In the genomic region with DNA sequence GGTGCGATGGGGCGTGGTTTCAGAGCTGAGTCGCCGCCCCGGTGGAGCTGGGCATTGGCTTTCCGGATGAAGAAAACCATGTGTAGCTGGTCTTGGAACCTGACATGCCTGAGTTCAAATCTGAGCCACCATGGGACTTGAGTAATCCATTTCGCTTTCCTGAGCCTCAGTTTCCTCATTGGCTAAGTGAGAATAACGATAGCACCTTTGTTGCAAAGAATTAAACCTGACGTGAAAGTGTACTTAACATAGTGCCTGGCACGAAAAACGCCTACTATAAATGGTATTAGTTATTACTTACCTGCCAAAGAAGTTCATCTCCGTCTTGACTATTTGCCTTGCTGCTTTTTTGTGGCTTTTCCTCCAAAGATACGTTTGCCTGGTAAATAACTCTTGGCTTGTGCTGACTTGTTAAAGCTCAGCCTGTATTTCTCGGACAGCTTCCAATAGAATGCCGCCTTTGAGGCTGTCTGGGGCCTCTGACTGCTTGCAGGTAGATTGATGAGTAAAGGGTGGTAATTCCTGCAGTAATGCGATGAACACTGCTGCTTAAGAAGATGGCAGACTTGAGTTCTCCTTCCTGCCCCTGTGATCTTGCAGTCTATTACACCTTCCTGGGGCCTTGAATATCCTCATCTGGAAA, we compare ENCODE assay signal across 8 cellular contexts. TPM values are rescaled to one million over a fixed set of nuclear protein-coding genes. Genes with fewer than 3 reads are reported as not detected.
DNase-seq lines count a peak whose midpoint lies in the region; ATAC-seq and TF ChIP-seq lines count a peak whose summit lies in the region.

No MANE protein-coding gene starts in this region.

- H3K9me3 Mint-ChIP-seq in CD14-positive monocyte = peaks cover 0 to 2% (median 0%) of the 10 kb centered on the region in 7 donors

- H3K4me3 ChIP-seq in HFF-Myc (replicated peaks; ENCODE audit: low read depth, low read length) = peak overlapping the region; percentile 83
- H3K4me3 ChIP-seq in astrocyte of the cerebellum (ENCODE audit: low read depth, low read length) = peak overlapping the region; percentile 82
- peak overlapping the region; percentile 74 to 78 for H3K4me3 ChIP-seq in mucosa of rectum (ENCODE audit: low read length in 2 of 2)

- DNase-seq in CD14-positive monocyte (ENCODE audit: low spot score) = no peak
- no peak for DNase-seq in HFF-Myc (ENCODE audit: extremely low read depth, low read depth)
- no peak for DNase-seq in astrocyte of the cerebellum (ENCODE audit: low read depth)
- no peak for DNase-seq in G401 (ENCODE audit: low spot score)

- peaks cover 0 to 3% of the 10 kb centered on the region in 2 donors for H3K36me3 Mint-ChIP-seq in CD14-positive monocyte

- peak overlapping the region in 1 of 2 donors; percentile 18 for H3K9ac ChIP-seq in mucosa of rectum (ENCODE audit: low read depth in 1 of 2, low read length in 2 of 2)

- peaks cover 39% of the 10 kb centered on the region for H3K4me1 Mint-ChIP-seq in CD14-positive monocyte

- no peak for ATAC-seq in HG03432 (IDR thresholded peaks at IDR 0.05; ENCODE audit: unreplicated experiment)
- ATAC-seq in GM21367 (IDR thresholded peaks at IDR 0.05; ENCODE audit: unreplicated experiment) = no peak
- no peak for ATAC-seq in GM19324 (IDR thresholded peaks at IDR 0.05; ENCODE audit: low FRiP score, unreplicated experiment)

- peak overlapping the region in 4 of 7 donors; percentile 9 to 86 (median 52) for H3K27ac Mint-ChIP-seq in CD14-positive monocyte

- peaks cover 8 to 9% of the 10 kb centered on the region in 2 donors for H3K4me1 ChIP-seq in mucosa of rectum (ENCODE audit: control insufficient read depth in 2 of 2, insufficient read depth in 2 of 2, low read length in 2 of 2)

- TF ChIP-seq CTCF in CD14-positive monocyte (IDR thresholded peaks at IDR 0.05) = no peak
- no peak for TF ChIP-seq CTCF in HFF-Myc (IDR thresholded peaks at IDR 0.05; ENCODE audit: low read depth, low read length, missing control alignments)
- TF ChIP-seq CTCF in astrocyte of the cerebellum (IDR thresholded peaks at IDR 0.05; ENCODE audit: low read depth, low read length, missing control alignments) = no peak

- peaks cover 0 to 4% (median 2%) of the 10 kb centered on the region in 3 donors for H3K27me3 Mint-ChIP-seq in CD14-positive monocyte (ENCODE audit: low read depth in 3 of 3)

- H3K27ac ChIP-seq in mucosa of rectum (ENCODE audit: low read depth in 2 of 2, low read length in 2 of 2) = no peak overlapping the region

- no peaks in the 10 kb centered on the region for H3K36me3 ChIP-seq in mucosa of rectum (ENCODE audit: control insufficient read depth in 2 of 2, insufficient read depth in 2 of 2, low read length in 2 of 2)

- H3K9me3 ChIP-seq in mucosa of rectum (ENCODE audit: control insufficient read depth in 2 of 2, low read length in 2 of 2) = no peaks in the 10 kb centered on the region

- peak overlapping the region; percentile 92 to 94 for H3K4me3 Mint-ChIP-seq in CD14-positive monocyte

- peaks cover 3% of the 10 kb centered on the region in 2 donors for H3K27me3 ChIP-seq in mucosa of rectum (ENCODE audit: control insufficient read depth in 2 of 2, insufficient read depth in 2 of 2, low read length in 2 of 2)

- in situ Hi-C loops in astrocyte of the cerebellum (cut with HindIII; ENCODE audit: low sequenced_read_pairs) (no loop called here), G401 (cut with HindIII; ENCODE audit: low sequenced_read_pairs) (no loop called here)

- intact Hi-C loops in CD14-positive monocyte (cut with micrococcal nuclease) = no loop called here

RNA-seq across cellular contexts. Expression of gene CDCA7, which starts 1.3 kb away (rescaled TPM):
- polyA plus RNA-seq in CD14-positive monocyte = under 1 TPM; 0.54 to 0.66 TPM
- 36.7 and 37.1 TPM in 2 replicates for total RNA-seq in G401 (2014; rRNA removed; shearing (Covaris generic))
